ENCODE assay signal across 8 cellular contexts in genomic region chr11:62842171-62842717, GRCh38. TPM values are rescaled to one million over a fixed set of nuclear protein-coding genes. Genes with fewer than 3 reads are reported as not detected.
A peak's percentile ranks its signal among the peaks of the same experiment; 100 is the strongest.
DNase-seq lines count a peak whose midpoint lies in the region; ATAC-seq and TF ChIP-seq lines count a peak whose summit lies in the region.

No MANE protein-coding gene starts in this region.

- no peak for ATAC-seq in GM21423 (IDR thresholded peaks at IDR 0.05; ENCODE audit: unreplicated experiment)
- ATAC-seq in HG02623 (IDR thresholded peaks at IDR 0.05; ENCODE audit: unreplicated experiment) = no peak

- H3K27ac Mint-ChIP-seq in neural progenitor cell = no peak overlapping the region

- TF ChIP-seq EP300 in esophagus muscularis mucosa (IDR thresholded peaks at IDR 0.05) = no peak

- peak overlapping the region; percentile 92 for H3K27ac ChIP-seq in HEK293 (ENCODE audit: extremely low read depth, low read depth, low read length)
- peak overlapping the region; percentile 98 for H3K27ac ChIP-seq in WERI-Rb-1
- H3K27ac ChIP-seq in esophagus muscularis mucosa (replicated peaks in 1 of 4) = peak overlapping the region; percentile 94 to 99 (median 98)
- peak overlapping the region; percentile 99 for H3K27ac ChIP-seq in neural progenitor cell

- H3K4me2 ChIP-seq in neural progenitor cell = peak overlapping the region; percentile 89

- H3K9me3 Mint-ChIP-seq in neural progenitor cell = peaks cover 3% of the 10 kb centered on the region

- H3K4me1 ChIP-seq in HEK293 (ENCODE audit: control insufficient read depth, insufficient read depth, low read length) (no peaks in the 10 kb centered on the region), esophagus muscularis mucosa (peaks cover 30 to 40% (median 38%) of the 10 kb centered on the region in 4 donors), neural progenitor cell (peaks cover 6% of the 10 kb centered on the region)

- TF ChIP-seq POLR2A in esophagus muscularis mucosa (IDR thresholded peaks at IDR 0.05; ENCODE audit: low read depth) = no peak

- peaks cover 6% of the 10 kb centered on the region for H3K36me3 Mint-ChIP-seq in neural progenitor cell

- H3K79me2 ChIP-seq in neural progenitor cell (ENCODE audit: low read depth) = peaks cover 21% of the 10 kb centered on the region

- H3K27me3 Mint-ChIP-seq in neural progenitor cell (ENCODE audit: insufficient read depth, low read depth) = peaks cover 6% of the 10 kb centered on the region

- intact Hi-C loops in esophagus muscularis mucosa (cut with DNase I) = no loop called here

- H2AFZ ChIP-seq in neural progenitor cell (replicated peaks) = peak overlapping the region; percentile 12

- WGBS in esophagus muscularis mucosa = 6% methylated on average over 24 of the region's 30 CpGs

- no peak overlapping the region for H3K4me3 Mint-ChIP-seq in neural progenitor cell

- CTCF ChIA-PET in HEK293 (lab: Yijun Ruan, JAX) = interaction anchor here (0.6 to 1.9 kb wide), 4 partner anchors 19 to 945 kb away, joined by 3 to 7 read pairs (median 4); no protein-coding TSS in a partner anchor

- peaks cover 29% of the 10 kb centered on the region for H3K4me1 Mint-ChIP-seq in neural progenitor cell

- H3K36me3 ChIP-seq in HEK293 (ENCODE audit: control insufficient read depth in 2 of 2, insufficient read depth in 1 of 2, low read length in 2 of 2) (peaks cover 0 to 5% of the 10 kb centered on the region in 2 experiments; a peak in 2 of 3 replicates), WERI-Rb-1 (no peaks in the 10 kb centered on the region; the same call in 1 of the 2 replicates), esophagus muscularis mucosa (peaks cover 0 to 8% (median 3%) of the 10 kb centered on the region in 4 donors), neural progenitor cell (no peaks in the 10 kb centered on the region)

- no peaks in the 10 kb centered on the region for H4K20me1 ChIP-seq in neural progenitor cell (ENCODE audit: low read depth)

- no peaks in the 10 kb centered on the region for H3K9me3 ChIP-seq in HEK293 (ENCODE audit: control insufficient read depth, insufficient read depth, low read depth, low read length)
- no peaks in the 10 kb centered on the region for H3K9me3 ChIP-seq in WERI-Rb-1 (ENCODE audit: severe bottlenecking)
- H3K9me3 ChIP-seq in esophagus muscularis mucosa = no peaks in the 10 kb centered on the region
- no peaks in the 10 kb centered on the region for H3K9me3 ChIP-seq in neural progenitor cell (ENCODE audit: low read depth)

- H3K4me3 ChIP-seq in HEK293 (ENCODE audit: low read depth, low read length) (peak overlapping the region; percentile 42), WERI-Rb-1 (ENCODE audit: low read depth, low read length) (peak overlapping the region; percentile 55), esophagus muscularis mucosa (peak overlapping the region; percentile 74 to 97 (median 90)), neural progenitor cell (peak overlapping the region; percentile 90)

- peaks cover 4% of the 10 kb centered on the region for H3K27me3 ChIP-seq in WERI-Rb-1 (ENCODE audit: insufficient read depth, low read depth, severe bottlenecking)
- H3K27me3 ChIP-seq in esophagus muscularis mucosa = no peaks in the 10 kb centered on the region
- H3K27me3 ChIP-seq in neural progenitor cell = no peaks in the 10 kb centered on the region

- peak overlapping the region; percentile 70 for H3K9ac ChIP-seq in neural progenitor cell

- TF ChIP-seq CTCF in HEK293 (tag by site-specific recombination; IDR thresholded peaks at IDR 0.05) (peak; percentile 47; the same call in 1 of the 2 replicates), WERI-Rb-1 (IDR thresholded peaks at IDR 0.05; ENCODE audit: low read depth, low read length) (no peak), esophagus muscularis mucosa (IDR thresholded peaks at IDR 0.05) (no peak), neural progenitor cell (IDR thresholded peaks at IDR 0.05) (no peak)

- DNase-seq in WERI-Rb-1 (peak; percentile 67), esophagus muscularis mucosa (ENCODE audit: extremely low spot score) (no peak), neural progenitor cell (ENCODE audit: low spot score) (no peak), dermis blood vessel endothelial cell (no peak), NCI-H1092 (lab: John Stamatoyannopoulos, UW) (no peak)

- peaks cover 51% of the 10 kb centered on the region for H3F3A ChIP-seq in neural progenitor cell (ENCODE audit: low read depth)

- POLR2A ChIA-PET in HEK293 (lab: Yijun Ruan, JAX) = interaction anchor here (0.8 to 3.4 kb wide), 15 partner anchors 9 to 289 kb away, joined by 3 to 182 read pairs (median 16); partner anchors contain the start of genes EML3, LBHD1, NXF1 and SLC3A2

TF ChIP-seq in HEK293, 187 proteins besides CTCF, POLR2A, EP300 and RAD21 (continues in another document):
- TF ChIP-seq IKZF3 (tag by site-specific recombination; IDR thresholded peaks at IDR 0.05) (peak; percentile 10; the same call in 1 of the 2 replicates), PATZ1 (tag by site-specific recombination; IDR thresholded peaks at IDR 0.05) (peak; percentile 52; the same call in 1 of the 2 replicates), ZNF777 (tag by site-specific recombination; IDR thresholded peaks at IDR 0.05; ENCODE audit: borderline replicate concordance) (0 out of 2 replicates have a peak, but pooled peaks have one; percentile 16), GLIS1 (tag by site-specific recombination; IDR thresholded peaks at IDR 0.05) (0 out of 2 replicates have a peak, but pooled peaks have one; percentile 62), ZNF416 (tag by site-specific recombination; IDR thresholded peaks at IDR 0.05) (no peak), PRDM1 (tag by site-specific recombination; IDR thresholded peaks at IDR 0.05) (peak; percentile 81), ZNF324 (tag by site-specific recombination; IDR thresholded peaks at IDR 0.05) (0 out of 2 replicates have a peak, but pooled peaks have one; percentile 26), HOXA7 (CRISPR knock-in tag; IDR thresholded peaks at IDR 0.05; ENCODE audit: borderline replicate concordance) (no peak), ZNF791 (tag by site-specific recombination; IDR thresholded peaks at IDR 0.05) (no peak), BCL6B (tag by site-specific recombination; IDR thresholded peaks at IDR 0.05) (no peak)

RNA-seq across cellular contexts. Expression of gene WDR74, which starts 2.9 kb away (rescaled TPM):
- 10 to 100 TPM; 18.3 to 53.1 (median 48.1) TPM for total RNA-seq in esophagus muscularis mucosa
- 40.0 and 47.4 TPM in 2 replicates for total RNA-seq in neural progenitor cell (ENCODE audit: low replicate concordance)
- total RNA-seq in dermis blood vessel endothelial cell = 39.4 and 46.3 TPM in 2 replicates

RNA-seq across cellular contexts. Expression of gene TEX54, which starts 9.6 kb away (rescaled TPM):
- total RNA-seq in esophagus muscularis mucosa (not detected), neural progenitor cell (ENCODE audit: low replicate concordance) (not detected in 2 replicates), dermis blood vessel endothelial cell (not detected in 2 replicates)

RNA-seq across cellular contexts. Expression of gene STX5, which starts 10.4 kb away (rescaled TPM):
- total RNA-seq in esophagus muscularis mucosa (10 to 100 TPM; 22.8 to 31.6 (median 31.6) TPM), neural progenitor cell (ENCODE audit: low replicate concordance) (30.2 and 32.9 TPM in 2 replicates), dermis blood vessel endothelial cell (34.4 and 36.8 TPM in 2 replicates)

RNA-seq across cellular contexts. Expression of gene NXF1, which starts 37.0 kb away (rescaled TPM):
- total RNA-seq in esophagus muscularis mucosa = 10 to 100 TPM; 38.6 to 86.4 (median 48.4) TPM
- 23.6 and 36.5 TPM in 2 replicates for total RNA-seq in neural progenitor cell (ENCODE audit: low replicate concordance)
- 38.1 and 44.2 TPM in 2 replicates for total RNA-seq in dermis blood vessel endothelial cell

RNA-seq across cellular contexts. Expression of gene SLC3A2, which starts 38.5 kb away (rescaled TPM):
- total RNA-seq in esophagus muscularis mucosa (100 to 1,000 TPM in 1 of 4 donors, 10 to 100 TPM in 3; 53.2 to 123 (median 86.4) TPM), neural progenitor cell (ENCODE audit: low replicate concordance) (99.8 and 130 TPM in 2 replicates), dermis blood vessel endothelial cell (77.9 and 84.9 TPM in 2 replicates)
